ENCODE assay signal across 8 cellular contexts in genomic region chr14:92105073-92105844, GRCh38. TPM values are rescaled to one million over a fixed set of nuclear protein-coding genes. Genes with fewer than 3 reads are reported as not detected.
DNase-seq lines count a peak whose midpoint lies in the region; ATAC-seq and TF ChIP-seq lines count a peak whose summit lies in the region.

No MANE protein-coding gene starts in this region.

- H3K36me3 ChIP-seq in H7 (replicated peaks; ENCODE audit: control insufficient read depth, insufficient read depth, low read length), result no peaks in the 10 kb centered on the region
- no peaks in the 10 kb centered on the region for H3K36me3 ChIP-seq in gastroesophageal sphincter

- no peaks in the 10 kb centered on the region for H3K27me3 Mint-ChIP-seq in T-helper 17 cell

- TF ChIP-seq POLR2A in gastroesophageal sphincter (IDR thresholded peaks at IDR 0.05), result no peak

- no peak for TF ChIP-seq CTCF in gastroesophageal sphincter (IDR thresholded peaks at IDR 0.05)

- 55 to 69% methylated on average over 10 to 12 of the region's 14 CpGs for WGBS in gastroesophageal sphincter (ENCODE audit: low coverage in 1 of 2), 2 donors

- peaks cover 30% of the 10 kb centered on the region for H3K4me1 Mint-ChIP-seq in T-helper 17 cell

- intact Hi-C loops in head of caudate nucleus (cut with DNase I), result no loop called here

- H3K27me3 ChIP-seq in H7 (ENCODE audit: control insufficient read depth, insufficient read depth, low read length) (no peaks in the 10 kb centered on the region), gastroesophageal sphincter (no peaks in the 10 kb centered on the region)

- peaks cover 0 to 57% (median 11%) of the 10 kb centered on the region in 3 donors for H3K4me1 ChIP-seq in gastroesophageal sphincter

- peak overlapping the region; percentile 99 for H3K4me3 Mint-ChIP-seq in T-helper 17 cell

- ATAC-seq in T-helper 17 cell, result no peak
- ATAC-seq in gastroesophageal sphincter, result no peak
- ATAC-seq in HG02840 (IDR thresholded peaks at IDR 0.05; ENCODE audit: low FRiP score, unreplicated experiment), result no peak
- no peak for ATAC-seq in HG02885 (IDR thresholded peaks at IDR 0.05; ENCODE audit: poor library complexity, unreplicated experiment)

- H3K4me3 ChIP-seq in H7 (ENCODE audit: insufficient read depth, low read depth, low read length) (peak overlapping the region; percentile 90), gastroesophageal sphincter (peak overlapping the region; percentile 59 to 94)

- POLR2A ChIA-PET in HEK293T (lab: Yijun Ruan, JAX), result interaction anchor here (1.3 to 4.7 kb wide), 3 partner anchors 16 to 65 kb away, joined by 3 to 77 read pairs (median 20); partner anchors contain the start of genes CPSF2, NDUFB1 and TRIP11

- DNase-seq in H7 (no peak), T-helper 17 cell (no peak), renal cortical epithelial cell (ENCODE audit: low read depth) (peak; percentile 30), HEK293T (ENCODE audit: extremely low spot score) (no peak), head of caudate nucleus (no peak)

- H3K36me3 Mint-ChIP-seq in T-helper 17 cell (ENCODE audit: low read depth), result no peaks in the 10 kb centered on the region

- H3K27ac Mint-ChIP-seq in T-helper 17 cell, result peak overlapping the region; percentile 96

- no peak for TF ChIP-seq EP300 in gastroesophageal sphincter (IDR thresholded peaks at IDR 0.05)

- peak overlapping the region; percentile 74 to 99 (median 98) for H3K27ac ChIP-seq in gastroesophageal sphincter

- no peaks in the 10 kb centered on the region for H3K9me3 ChIP-seq in T-helper 17 cell (ENCODE audit: control insufficient read depth, low read length, poor library complexity, severe bottlenecking)
- H3K9me3 ChIP-seq in gastroesophageal sphincter, result no peaks in the 10 kb centered on the region

- CTCF ChIA-PET in HEK293T (lab: Yijun Ruan, JAX), result no interaction called here

TF ChIP-seq in HEK293T, 16 proteins besides CTCF, POLR2A, EP300 and RAD21:
- TF ChIP-seq LEF1 (IDR thresholded peaks at IDR 0.05; ENCODE audit: borderline replicate concordance), result no peak
- TF ChIP-seq NFRKB (IDR thresholded peaks at IDR 0.05), result no peak
- TF ChIP-seq PKNOX1 (IDR thresholded peaks at IDR 0.05), result no peak
- no peak for TF ChIP-seq FOXM1 (IDR thresholded peaks at IDR 0.05; ENCODE audit: borderline replicate concordance)
- no peak for TF ChIP-seq CTBP1 (IDR thresholded peaks at IDR 0.05; ENCODE audit: borderline replicate concordance)
- TF ChIP-seq ARNT (IDR thresholded peaks at IDR 0.05), result no peak
- no peak for TF ChIP-seq TARDBP (IDR thresholded peaks at IDR 0.05)
- TF ChIP-seq L3MBTL2 (conservative IDR thresholded peaks at IDR 0.05), result no peak
- TF ChIP-seq SUZ12 (IDR thresholded peaks at IDR 0.05), result no peak
- TF ChIP-seq ZNF384 (IDR thresholded peaks at IDR 0.05), result no peak
- no peak for TF ChIP-seq FOXA1 (IDR thresholded peaks at IDR 0.05)
- TF ChIP-seq BHLHE40 (IDR thresholded peaks at IDR 0.05; ENCODE audit: borderline replicate concordance), result no peak
- TF ChIP-seq HDGF (IDR thresholded peaks at IDR 0.05; ENCODE audit: borderline replicate concordance), result no peak
- no peak for TF ChIP-seq FOXK2 (IDR thresholded peaks at IDR 0.05)
- TF ChIP-seq SP1 (IDR thresholded peaks at IDR 0.05), result no peak
- TF ChIP-seq ELF4 (IDR thresholded peaks at IDR 0.05), result no peak
TF ChIP-seq in HEK293T: peak in this region for 0.

RNA-seq across cellular contexts. Expression of gene ATXN3, which starts 1.1 kb away (rescaled TPM):
- 18.9 and 31.5 TPM in 2 replicates for total RNA-seq in H7 (2014; rRNA removed; shearing (Covaris generic))
- total RNA-seq in T-helper 17 cell (10 to 100 TPM; 28.0 to 31.2 TPM), gastroesophageal sphincter (10 to 100 TPM; 43.1 to 63.0 (median 54.1) TPM), renal cortical epithelial cell (55.6 and 81.6 TPM in 2 replicates)

RNA-seq across cellular contexts. Expression of gene NDUFB1, which starts 16.2 kb away (rescaled TPM):
- total RNA-seq in H7 (2014; rRNA removed; shearing (Covaris generic)), result 207 and 236 TPM in 2 replicates
- total RNA-seq in T-helper 17 cell (10 to 100 TPM; 48.6 to 53.8 TPM), gastroesophageal sphincter (100 to 1,000 TPM; 258 to 481 (median 412) TPM), renal cortical epithelial cell (88.6 and 243 TPM in 2 replicates)

RNA-seq across cellular contexts. Expression of gene CPSF2, which starts 16.5 kb away (rescaled TPM):
- 54.8 and 66.3 TPM in 2 replicates for total RNA-seq in H7 (2014; rRNA removed; shearing (Covaris generic))
- total RNA-seq in T-helper 17 cell (10 to 100 TPM; 26.4 to 28.0 TPM), gastroesophageal sphincter (10 to 100 TPM; 32.8 to 62.4 (median 39.3) TPM), renal cortical epithelial cell (59.7 and 65.0 TPM in 2 replicates)
